1 cellular context compared by ENCODE assay signal in the genomic region with DNA sequence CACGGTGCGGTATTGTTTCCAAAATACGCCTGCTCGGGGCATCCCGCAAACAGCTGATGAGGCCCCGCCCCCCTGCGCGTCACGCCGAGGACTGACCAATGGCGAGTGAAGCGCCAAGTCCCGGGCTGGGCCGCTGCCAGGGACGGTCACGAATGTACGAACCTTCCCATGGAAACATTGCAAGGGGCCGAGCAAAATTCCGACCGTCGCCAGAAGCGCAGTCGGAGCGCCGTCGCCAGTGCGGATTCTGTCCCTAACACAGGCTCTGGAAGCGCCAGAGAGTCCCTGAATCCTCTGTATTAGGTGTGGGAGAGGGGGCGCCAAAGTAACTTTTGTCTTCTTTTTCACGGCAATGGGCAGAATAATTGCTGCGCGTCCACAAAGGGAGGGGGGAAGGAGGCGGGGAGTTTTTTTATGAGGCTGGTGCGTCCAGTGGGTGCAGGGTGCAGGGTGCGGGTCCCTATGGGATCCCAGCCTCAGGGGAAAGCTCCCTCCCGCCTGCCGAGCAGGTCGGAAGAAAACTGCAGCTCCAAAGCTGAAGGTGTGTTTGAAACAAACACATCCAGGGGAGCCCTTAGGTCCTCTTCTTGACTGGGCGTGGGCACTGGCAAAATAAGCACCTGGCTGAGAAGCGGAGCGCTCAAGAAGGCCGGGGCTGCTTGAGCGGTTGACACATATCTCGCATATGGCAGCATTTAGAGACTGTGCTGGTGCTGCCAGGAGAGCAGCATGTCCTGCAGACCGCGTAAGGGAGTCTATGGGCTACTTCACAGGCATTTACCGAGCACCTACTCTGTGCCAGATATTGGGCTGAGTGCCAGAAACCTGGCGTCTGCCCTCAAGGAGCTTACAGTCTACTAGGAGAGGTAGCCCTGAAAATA.
A peak's percentile ranks its signal among the peaks of the same experiment; 100 is the strongest.
TF ChIP-seq lines count a peak whose summit lies in the region.

TSS of gene BMF (minus strand) at position 25 of the 881 bp plus-strand sequence. CDS start 2,793 bp downstream, outside the sequence.

TF ChIP-seq in HEK293, 187 proteins besides CTCF, POLR2A, EP300 and RAD21 (continued from another document):
- TF ChIP-seq, protein P1, sequence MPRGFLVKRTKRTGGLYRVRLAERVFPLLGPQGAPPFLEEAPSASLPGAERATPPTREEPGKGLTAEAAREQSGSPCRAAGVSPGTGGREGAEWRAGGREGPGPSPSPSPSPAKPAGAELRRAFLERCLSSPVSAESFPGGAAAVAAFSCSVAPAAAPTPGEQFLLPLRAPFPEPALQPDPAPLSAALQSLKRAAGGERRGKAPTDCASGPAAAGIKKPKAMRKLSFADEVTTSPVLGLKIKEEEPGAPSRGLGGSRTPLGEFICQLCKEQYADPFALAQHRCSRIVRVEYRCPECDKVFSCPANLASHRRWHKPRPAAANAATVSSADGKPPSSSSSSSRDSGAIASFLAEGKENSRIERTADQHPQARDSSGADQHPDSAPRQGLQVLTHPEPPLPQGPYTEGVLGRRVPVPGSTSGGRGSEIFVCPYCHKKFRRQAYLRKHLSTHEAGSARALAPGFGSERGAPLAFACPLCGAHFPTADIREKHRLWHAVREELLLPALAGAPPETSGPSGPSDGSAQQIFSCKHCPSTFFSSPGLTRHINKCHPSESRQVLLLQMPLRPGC (tag by site-specific recombination; IDR thresholded peaks at IDR 0.05): peak; percentile 64
- TF ChIP-seq ZNF529 (tag by site-specific recombination; IDR thresholded peaks at IDR 0.05; ENCODE audit: insufficient replicate concordance) (no peak), PRDM1 (tag by site-specific recombination; IDR thresholded peaks at IDR 0.05) (no peak), ZBTB48 (tag by site-specific recombination; IDR thresholded peaks at IDR 0.05) (peak; percentile 100), GLIS1 (tag by site-specific recombination; IDR thresholded peaks at IDR 0.05) (peak; percentile 25; the same call in 1 of the 2 replicates), GLI2 (tag by site-specific recombination; IDR thresholded peaks at IDR 0.05; ENCODE audit: borderline replicate concordance, low read depth) (no peak), ZFP3 (tag by site-specific recombination; IDR thresholded peaks at IDR 0.05; ENCODE audit: low read depth) (no peak), ZFP69B (tag by site-specific recombination; IDR thresholded peaks at IDR 0.05) (peak; percentile 46), ZNF677 (tag by site-specific recombination; IDR thresholded peaks at IDR 0.05) (no peak), SCRT2 (tag by site-specific recombination; IDR thresholded peaks at IDR 0.05) (no peak), ZNF121 (tag by site-specific recombination; IDR thresholded peaks at IDR 0.05) (no peak), ZNF639 (tag by site-specific recombination; IDR thresholded peaks at IDR 0.05) (peak; percentile 48; the same call in 1 of the 2 replicates), ZSCAN30 (tag by site-specific recombination; IDR thresholded peaks at IDR 0.05) (no peak; the same call in 1 of the 2 replicates), ZNF132 (tag by site-specific recombination; IDR thresholded peaks at IDR 0.05; ENCODE audit: borderline replicate concordance) (no peak), GLI4 (tag by site-specific recombination; IDR thresholded peaks at IDR 0.05) (no peak)
